9 cellular contexts compared by ENCODE assay signal in the genomic region with DNA sequence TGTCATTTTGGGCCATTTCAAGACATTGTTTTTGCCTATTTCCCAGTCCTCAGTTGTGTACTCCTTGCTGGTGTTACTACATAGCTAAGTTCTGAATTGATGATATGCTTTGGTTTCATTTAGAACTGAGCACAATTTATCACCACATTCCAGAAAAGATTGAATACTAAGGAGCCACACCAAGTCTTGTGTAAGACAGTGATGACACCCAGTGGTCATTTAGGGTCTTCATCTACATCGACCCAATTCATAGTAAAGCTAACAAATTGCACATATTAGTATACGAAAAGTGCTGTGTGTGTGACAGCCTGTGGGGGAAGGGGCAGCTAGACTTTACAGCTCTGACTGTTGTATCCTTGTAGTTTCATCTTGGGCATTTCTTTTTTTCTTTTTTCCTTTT. TPM values are rescaled to one million over a fixed set of nuclear protein-coding genes. Genes with fewer than 3 reads are reported as not detected.
A peak's percentile ranks its signal among the peaks of the same experiment; 100 is the strongest.
DNase-seq lines count a peak whose midpoint lies in the region; ATAC-seq and TF ChIP-seq lines count a peak whose summit lies in the region.
"Had no signal": no experiment of that assay in that cellular context is flagged by ENCODE, and none has a peak within 500 bp of the region (broad histone marks: within the 10 kb centered on the region; RNA-seq: fewer than 3 reads in every experiment).

No MANE protein-coding gene starts in this region.

- H3K14ac ChIP-seq in mesenchymal stem cell (ENCODE audit: low read length in 2 of 2): no peak overlapping the region

- H3K9ac ChIP-seq in mesenchymal stem cell (ENCODE audit: low read length): no peak overlapping the region

- no peak overlapping the region for H4K8ac ChIP-seq in mesenchymal stem cell (ENCODE audit: low read length)

- WGBS in mesenchymal stem cell: 17% methylated on average over 1 of the region's 2 CpGs

- no peak overlapping the region for H2BK15ac ChIP-seq in mesenchymal stem cell (ENCODE audit: low read depth, poor library complexity, severe bottlenecking)

- no peak overlapping the region for H3K27ac Mint-ChIP-seq in activated T-helper 1 cell treated with anti-CD3 and anti-CD28 coated beads, Interleukin-12 subunit alpha, Interleukin-12 subunit beta, Interleukin-2, Interleukin-4 antibody, amounts not matched to agents 30 ng/mL and 10 ng/mL and 1 ng/mL, durations not matched to agents 14 hours and 24 hours and 36 hours
- H3K27ac Mint-ChIP-seq in CD4-positive, alpha-beta memory T cell: no peak overlapping the region
- H3K27ac Mint-ChIP-seq: T-helper 1 cell treated with Interleukin-12 subunit alpha and Interleukin-12 subunit beta and Interleukin-4 antibody, amounts not matched to agents 30 μg/mL and 1 μg/mL, for 36 hours had no signal

- no peak overlapping the region for H2AK5ac ChIP-seq in mesenchymal stem cell (ENCODE audit: low read length, severe bottlenecking)

- H3K9me3 ChIP-seq in DOHH2 (ENCODE audit: control insufficient read depth, insufficient read depth, low read length) (no peaks in the 10 kb centered on the region), mesenchymal stem cell (ENCODE audit: control insufficient read depth, low read length) (no peaks in the 10 kb centered on the region)
- no peaks in the 10 kb centered on the region for H3K9me3 ChIP-seq in CD4-positive, alpha-beta memory T cell (ENCODE audit: control insufficient read depth in 1 of 2, low read length in 2 of 2)

- H2BK5ac ChIP-seq in mesenchymal stem cell (ENCODE audit: low read depth, low read length, poor library complexity, severe bottlenecking): no peak overlapping the region

- no peaks in the 10 kb centered on the region for H3K79me2 ChIP-seq in DOHH2 (ENCODE audit: control insufficient read depth, low read length)

- no peak overlapping the region for H2BK120ac ChIP-seq in mesenchymal stem cell (ENCODE audit: low read depth, low read length)

- no peak overlapping the region for H3K18ac ChIP-seq in mesenchymal stem cell (ENCODE audit: low read depth in 1 of 2, low read length in 2 of 2)

- no peaks in the 10 kb centered on the region for H3K4me1 Mint-ChIP-seq in activated T-helper 1 cell treated with anti-CD3 and anti-CD28 coated beads, Interleukin-12 subunit alpha, Interleukin-12 subunit beta, Interleukin-2, Interleukin-4 antibody, amounts not matched to agents 30 ng/mL and 10 ng/mL and 1 ng/mL, durations not matched to agents 14 hours and 24 hours and 36 hours (ENCODE audit: low read depth)
- peaks cover 0 to 2% (median under 1%) of the 10 kb centered on the region in 4 donors for H3K4me1 Mint-ChIP-seq in CD4-positive, alpha-beta memory T cell

- no peaks in the 10 kb centered on the region for H3F3A ChIP-seq in DOHH2 (ENCODE audit: control insufficient read depth, insufficient read depth)

- H3K4me3 Mint-ChIP-seq in activated T-helper 1 cell treated with anti-CD3 and anti-CD28 coated beads, Interleukin-12 subunit alpha, Interleukin-12 subunit beta, Interleukin-2, Interleukin-4 antibody, amounts not matched to agents 30 ng/mL and 10 ng/mL and 1 ng/mL, durations not matched to agents 14 hours and 24 hours and 36 hours: no peak overlapping the region
- H3K4me3 Mint-ChIP-seq in CD4-positive, alpha-beta memory T cell: no peak overlapping the region
- H3K4me3 Mint-ChIP-seq: T-helper 1 cell treated with Interleukin-12 subunit alpha and Interleukin-12 subunit beta and Interleukin-4 antibody, amounts not matched to agents 30 μg/mL and 1 μg/mL, for 36 hours had no signal

- H3K4me1 ChIP-seq in DOHH2 (ENCODE audit: control insufficient read depth, low read length) (no peaks in the 10 kb centered on the region), mesenchymal stem cell (ENCODE audit: control insufficient read depth, insufficient read depth, low read depth, low read length) (no peaks in the 10 kb centered on the region)
- H3K4me1 ChIP-seq in CD4-positive, alpha-beta memory T cell (ENCODE audit: insufficient read depth, low read length): no peaks in the 10 kb centered on the region

- CTCF ChIA-PET in CD4-positive, alpha-beta memory T cell (lab: Charles Lee; ENCODE audit: partially characterized antibody): interaction anchor here (0.6 to 2.8 kb wide), 8 partner anchors 13 to 513 kb away, joined by 3 to 9 read pairs (median 4); no protein-coding TSS in a partner anchor

- H3K27me3 ChIP-seq in DOHH2 (ENCODE audit: control insufficient read depth, low read length) (peaks cover 3% of the 10 kb centered on the region; the same call in 1 of the 2 replicates), mesenchymal stem cell (ENCODE audit: control insufficient read depth in 1 of 2, insufficient read depth in 1 of 2, low read length in 2 of 2) (peaks cover 2 to 11% of the 10 kb centered on the region in 2 experiments)
- H3K27me3 ChIP-seq in CD4-positive, alpha-beta memory T cell (ENCODE audit: insufficient read depth, low read length): peaks cover 2% of the 10 kb centered on the region

- intact Hi-C loops in activated T-helper 1 cell treated with anti-CD3 and anti-CD28 coated beads, Interleukin-12 subunit alpha, Interleukin-12 subunit beta, Interleukin-2, Interleukin-4 antibody, amounts not matched to agents 30 ng/mL and 10 ng/mL and 1 ng/mL, durations not matched to agents 14 hours and 24 hours and 36 hours (cut with micrococcal nuclease): no loop called here
- intact Hi-C loops in CD4-positive, alpha-beta memory T cell (cut with micrococcal nuclease): no loop called here

- H3K9me2 ChIP-seq in DOHH2 (replicated peaks; ENCODE audit: control insufficient read depth, low read length): no peaks in the 10 kb centered on the region

- peak; percentile 58 for TF ChIP-seq CTCF in DOHH2 (IDR thresholded peaks at IDR 0.05; ENCODE audit: low read depth, low read length, poor library complexity, severe bottlenecking)
- peak; percentile 26 for TF ChIP-seq CTCF in astrocyte of the cerebellum (IDR thresholded peaks at IDR 0.05; ENCODE audit: low read depth, low read length, missing control alignments)

- no peak overlapping the region for H4K91ac ChIP-seq in mesenchymal stem cell (ENCODE audit: low read length)

- H3K4me3 ChIP-seq in DOHH2 (ENCODE audit: low read length) (no peak overlapping the region), astrocyte of the cerebellum (ENCODE audit: low read depth, low read length) (no peak overlapping the region), mesenchymal stem cell (ENCODE audit: insufficient read depth in 1 of 2, low read depth in 1 of 2, low read length in 2 of 2) (no peak overlapping the region)
- no peak overlapping the region for H3K4me3 ChIP-seq in CD4-positive, alpha-beta memory T cell (ENCODE audit: low read length in 2 of 2)

- H3K27ac ChIP-seq in DOHH2 (ENCODE audit: low read depth, low read length): no peak overlapping the region
- no peak overlapping the region for H3K27ac ChIP-seq in mesenchymal stem cell (ENCODE audit: low read length, poor library complexity, severe bottlenecking)
- H3K27ac ChIP-seq in CD4-positive, alpha-beta memory T cell (ENCODE audit: low read depth, low read length): no peak overlapping the region

- POLR2A ChIA-PET in CD4-positive, alpha-beta memory T cell (lab: Charles Lee; ENCODE audit: partially characterized antibody): no interaction called here

- H3K4me2 ChIP-seq in DOHH2 (ENCODE audit: low read length) (no peak overlapping the region), mesenchymal stem cell (ENCODE audit: low read length, poor library complexity, severe bottlenecking) (no peak overlapping the region)

- ATAC-seq in HG03280 (IDR thresholded peaks at IDR 0.05; ENCODE audit: unreplicated experiment) (no peak), GM19463 (IDR thresholded peaks at IDR 0.05; ENCODE audit: unreplicated experiment) (no peak)

- no peak overlapping the region for H2BK12ac ChIP-seq in mesenchymal stem cell (ENCODE audit: low read length in 2 of 2)

- no peak overlapping the region for H3K23ac ChIP-seq in mesenchymal stem cell (ENCODE audit: low read length in 2 of 2)

- H2AFZ ChIP-seq in mesenchymal stem cell (ENCODE audit: low read depth, low read length): no peak overlapping the region

- no peak overlapping the region for H3K4ac ChIP-seq in mesenchymal stem cell (ENCODE audit: low read depth in 1 of 2, low read length in 2 of 2)

- H3K9me3 Mint-ChIP-seq in activated T-helper 1 cell treated with anti-CD3 and anti-CD28 coated beads, Interleukin-12 subunit alpha, Interleukin-12 subunit beta, Interleukin-2, Interleukin-4 antibody, amounts not matched to agents 30 ng/mL and 10 ng/mL and 1 ng/mL, durations not matched to agents 14 hours and 24 hours and 36 hours: no peaks in the 10 kb centered on the region
- H3K9me3 Mint-ChIP-seq in CD4-positive, alpha-beta memory T cell: no peaks in the 10 kb centered on the region
- H3K9me3 Mint-ChIP-seq: T-helper 1 cell treated with Interleukin-12 subunit alpha and Interleukin-12 subunit beta and Interleukin-4 antibody, amounts not matched to agents 30 μg/mL and 1 μg/mL, for 36 hours had no signal

- in situ Hi-C loops in KBM-7 (cut with MboI; ENCODE audit: low pct_unique_long_range_greater_than_20kb, low sequenced_read_pairs): loop anchor here (25.0 kb wide), 2 partner anchors 401 to 526 kb away; no protein-coding TSS in a partner anchor
- in situ Hi-C loops in astrocyte of the cerebellum (cut with HindIII; ENCODE audit: low sequenced_read_pairs): no loop called here

- peaks cover 46% of the 10 kb centered on the region for H3K27me3 Mint-ChIP-seq in activated T-helper 1 cell treated with anti-CD3 and anti-CD28 coated beads, Interleukin-12 subunit alpha, Interleukin-12 subunit beta, Interleukin-2, Interleukin-4 antibody, amounts not matched to agents 30 ng/mL and 10 ng/mL and 1 ng/mL, durations not matched to agents 14 hours and 24 hours and 36 hours (ENCODE audit: insufficient read depth)
- peaks cover 29 to 39% of the 10 kb centered on the region in 2 donors for H3K27me3 Mint-ChIP-seq in CD4-positive, alpha-beta memory T cell

- H4K20me1 ChIP-seq in DOHH2 (ENCODE audit: control insufficient read depth, insufficient read depth, low read depth, low read length): no peaks in the 10 kb centered on the region

- no peaks in the 10 kb centered on the region for H3K36me3 ChIP-seq in DOHH2 (ENCODE audit: control insufficient read depth, low read length)
- no peaks in the 10 kb centered on the region for H3K36me3 ChIP-seq in mesenchymal stem cell (ENCODE audit: control insufficient read depth in 1 of 2, insufficient read depth in 2 of 2, low read depth in 1 of 2, low read length in 2 of 2)
- H3K36me3 ChIP-seq in CD4-positive, alpha-beta memory T cell (ENCODE audit: insufficient read depth, low read length): no peaks in the 10 kb centered on the region

- no peaks in the 10 kb centered on the region for H3K79me1 ChIP-seq in mesenchymal stem cell (replicated peaks; ENCODE audit: low read length, poor library complexity, severe bottlenecking)

- DNase-seq in KBM-7 (peak; percentile 62), astrocyte of the cerebellum (ENCODE audit: low read depth) (peak; percentile 37), mesenchymal stem cell (peak; percentile 53)
- DNase-seq in activated T-helper 1 cell treated with anti-CD3 and anti-CD28 coated beads, Interleukin-12 subunit alpha, Interleukin-12 subunit beta, Interleukin-2, Interleukin-4 antibody, amounts not matched to agents 30 ng/mL and 10 ng/mL and 1 ng/mL, durations not matched to agents 14 hours and 24 hours and 36 hours (ENCODE audit: low spot score): no peak
- no peak for DNase-seq in CD4-positive, alpha-beta memory T cell

- H3K36me3 Mint-ChIP-seq in activated T-helper 1 cell treated with anti-CD3 and anti-CD28 coated beads, Interleukin-12 subunit alpha, Interleukin-12 subunit beta, Interleukin-2, Interleukin-4 antibody, amounts not matched to agents 30 ng/mL and 10 ng/mL and 1 ng/mL, durations not matched to agents 14 hours and 24 hours and 36 hours (ENCODE audit: low read depth): no peaks in the 10 kb centered on the region
- H3K36me3 Mint-ChIP-seq in CD4-positive, alpha-beta memory T cell: no peaks in the 10 kb centered on the region

RNA-seq across cellular contexts. Expression of gene DLX2, which starts 10.9 kb away (rescaled TPM):
- 0.01 TPM for polyA plus RNA-seq in mesenchymal stem cell (2013, experiment 1 of 2)
- polyA plus RNA-seq in mesenchymal stem cell (2013, experiment 2 of 2): 0.01 TPM
- total RNA-seq in activated T-helper 1 cell treated with anti-CD3 and anti-CD28 coated beads, Interleukin-12 subunit alpha, Interleukin-12 subunit beta, Interleukin-2, Interleukin-4 antibody, amounts not matched to agents 30 ng/mL and 10 ng/mL and 1 ng/mL, durations not matched to agents 14 hours and 24 hours and 36 hours: 0.20 TPM in 1 of 2 replicates, not detected in the other
- not detected for total RNA-seq in CD4-positive, alpha-beta memory T cell
- not detected for polyA plus RNA-seq in CD4-positive, alpha-beta memory T cell

RNA-seq across cellular contexts. Expression of gene DLX1, which starts 28.3 kb away (rescaled TPM):
- polyA plus RNA-seq in mesenchymal stem cell (2013, experiment 1 of 2): 0.04 TPM
- 0.08 TPM for polyA plus RNA-seq in mesenchymal stem cell (2013, experiment 2 of 2)
- not detected in 2 replicates for total RNA-seq in activated T-helper 1 cell treated with anti-CD3 and anti-CD28 coated beads, Interleukin-12 subunit alpha, Interleukin-12 subunit beta, Interleukin-2, Interleukin-4 antibody, amounts not matched to agents 30 ng/mL and 10 ng/mL and 1 ng/mL, durations not matched to agents 14 hours and 24 hours and 36 hours
- not detected for total RNA-seq in CD4-positive, alpha-beta memory T cell
- polyA plus RNA-seq in CD4-positive, alpha-beta memory T cell: not detected

Comparison
In these comparisons a context has a peak if more than half of its experiments do, and no peak if none do; other contexts are left out.
1. DNase-seq: peak in KBM-7 (single experiment), astrocyte of the cerebellum (single experiment) and mesenchymal stem cell (single experiment); none in activated T-helper 1 cell treated with anti-CD3 and anti-CD28 coated beads, Interleukin-12 subunit alpha, Interleukin-12 subunit beta, Interleukin-2, Interleukin-4 antibody, amounts not matched to agents 30 ng/mL and 10 ng/mL and 1 ng/mL, durations not matched to agents 14 hours and 24 hours and 36 hours (single experiment) and CD4-positive, alpha-beta memory T cell (0 of 5).